ENCODE assay signal across 14 cellular contexts in the genomic region with DNA sequence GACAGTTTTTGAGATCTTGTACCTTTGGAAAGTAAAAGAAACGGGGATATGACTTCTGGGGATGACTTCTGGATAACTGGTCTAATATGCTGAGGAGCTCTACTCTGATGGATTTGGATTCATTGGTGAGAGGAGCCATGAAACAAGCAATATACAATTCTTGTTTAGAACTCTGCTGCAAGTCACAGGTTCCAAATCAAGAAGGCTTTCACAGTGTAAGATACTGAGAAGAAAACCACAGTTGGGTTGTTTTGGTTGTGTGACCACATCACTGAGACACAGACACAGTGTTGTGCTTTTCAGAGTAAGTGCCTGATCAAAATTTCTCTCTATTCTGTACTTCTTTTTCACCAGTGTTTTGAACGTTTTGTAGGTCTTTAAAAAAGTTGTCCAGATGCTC. TPM values are rescaled to one million over a fixed set of nuclear protein-coding genes. Genes with fewer than 3 reads are reported as not detected.
DNase-seq lines count a peak whose midpoint lies in the region; ATAC-seq, FAIRE-seq and TF ChIP-seq lines count a peak whose summit lies in the region.
"Had no signal": no experiment of that assay in that cellular context is flagged by ENCODE, and none has a peak within 500 bp of the region (broad histone marks: within the 10 kb centered on the region; RNA-seq: fewer than 3 reads in every experiment).

No MANE protein-coding gene starts in this region.

- H3K9me3 ChIP-seq in spleen: no peaks in the 10 kb centered on the region

- peak overlapping the region; percentile 44 for H3K4me3 Mint-ChIP-seq in activated CD4-positive, alpha-beta memory T cell treated with anti-CD3 and anti-CD28 coated beads, Interleukin-2, amount 10 ng/mL, durations not matched to agents 7 days and 5 days
- no peak overlapping the region for H3K4me3 Mint-ChIP-seq in type B pancreatic cell
- H3K4me3 Mint-ChIP-seq: neural progenitor cell had no signal

- no peak for DNase-seq in activated CD4-positive, CD25-positive, alpha-beta regulatory T cell (lab: John Stamatoyannopoulos, UW)
- peak; percentile 53 for DNase-seq in activated CD4-positive, alpha-beta memory T cell treated with anti-CD3 and anti-CD28 coated beads, Interleukin-2, amount 10 ng/mL, durations not matched to agents 7 days and 5 days
- DNase-seq in spleen: no peak
- no peak for DNase-seq in H54 (ENCODE audit: insufficient read length, low spot score)
- DNase-seq in type B pancreatic cell (ENCODE audit: extremely low spot score, unreplicated experiment): no peak
- DNase-seq in SIG-M5 treated with dmso at 0.1 percent for 504 hours (lab: John Stamatoyannopoulos, UW; ENCODE audit: unreplicated experiment): no peak
- DNase-seq: NCI-H748 treated with DMSO at 0.1 percent for 48 hours had no signal

- H3K36me3 ChIP-seq in spleen: peaks cover 0 to 7% (median 0%) of the 10 kb centered on the region in 6 donors
- H3K36me3 ChIP-seq: neural progenitor cell had no signal

- H3K27ac Mint-ChIP-seq in activated CD4-positive, alpha-beta memory T cell treated with anti-CD3 and anti-CD28 coated beads, Interleukin-2, amount 10 ng/mL, durations not matched to agents 7 days and 5 days: peak overlapping the region; percentile 87
- H3K27ac Mint-ChIP-seq in type B pancreatic cell: no peak overlapping the region
- H3K27ac Mint-ChIP-seq: neural progenitor cell had no signal

- H3K27ac ChIP-seq in spleen: peak overlapping the region; percentile 17 to 86 (median 68)
- H3K27ac ChIP-seq: KMS-11, neural progenitor cell had no signal

- H3K4me1 Mint-ChIP-seq in activated CD4-positive, alpha-beta memory T cell treated with anti-CD3 and anti-CD28 coated beads, Interleukin-2, amount 10 ng/mL, durations not matched to agents 7 days and 5 days: peaks cover 73% of the 10 kb centered on the region
- H3K4me1 Mint-ChIP-seq in type B pancreatic cell (ENCODE audit: unreplicated experiment): no peaks in the 10 kb centered on the region
- H3K4me1 Mint-ChIP-seq: neural progenitor cell had no signal

- no peak for FAIRE-seq in H54 (lab: Jason Lieb, UNC)

- no peak for TF ChIP-seq CTCF in spleen (IDR thresholded peaks at IDR 0.05 in 8 of 11, conservative IDR thresholded peaks at IDR 0.05 in 3 of 11)
- no peak for TF ChIP-seq CTCF in type B pancreatic cell (conservative IDR thresholded peaks at IDR 0.05)

- H3K4me3 ChIP-seq in spleen: peak overlapping the region in 1 of 8 donors; percentile 34
- H3K4me3 ChIP-seq: neural progenitor cell had no signal

- no peaks in the 10 kb centered on the region for H3K9me3 Mint-ChIP-seq in activated CD4-positive, alpha-beta memory T cell treated with anti-CD3 and anti-CD28 coated beads, Interleukin-2, amount 10 ng/mL, durations not matched to agents 7 days and 5 days
- H3K9me3 Mint-ChIP-seq in type B pancreatic cell: no peaks in the 10 kb centered on the region
- H3K9me3 Mint-ChIP-seq: neural progenitor cell had no signal

- 57 to 69% (median 64%) methylated on average over 2 of the region's 2 CpGs for WGBS in spleen, 5 donors

- intact Hi-C loops in spleen (cut with DNase I; ENCODE audit: low total_unique reads): no loop called here

- peaks cover 7% of the 10 kb centered on the region for H3K36me3 Mint-ChIP-seq in activated CD4-positive, alpha-beta memory T cell treated with anti-CD3 and anti-CD28 coated beads, Interleukin-2, amount 10 ng/mL, durations not matched to agents 7 days and 5 days (ENCODE audit: low read depth)
- no peaks in the 10 kb centered on the region for H3K36me3 Mint-ChIP-seq in type B pancreatic cell
- H3K36me3 Mint-ChIP-seq: neural progenitor cell had no signal

- H3K27me3 Mint-ChIP-seq in activated CD4-positive, alpha-beta memory T cell treated with anti-CD3 and anti-CD28 coated beads, Interleukin-2, amount 10 ng/mL, durations not matched to agents 7 days and 5 days: no peaks in the 10 kb centered on the region
- no peaks in the 10 kb centered on the region for H3K27me3 Mint-ChIP-seq in type B pancreatic cell

- TF ChIP-seq POLR2A in spleen (IDR thresholded peaks at IDR 0.05) (no peak), H54 (IDR thresholded peaks at IDR 0.05; ENCODE audit: low read depth, low read length) (no peak)

- peaks cover 0 to 84% (median 48%) of the 10 kb centered on the region in 6 donors for H3K4me1 ChIP-seq in spleen
- H3K4me1 ChIP-seq: neural progenitor cell had no signal

- no peaks in the 10 kb centered on the region for H3K27me3 ChIP-seq in spleen (replicated peaks in 1 of 7)
- H3K27me3 ChIP-seq: neural progenitor cell had no signal

- POLR2A ChIA-PET in activated CD4-positive, alpha-beta memory T cell treated with anti-CD3 and anti-CD28 coated beads, Interleukin-2, amount 10 ng/mL, durations not matched to agents 7 days and 5 days (lab: Charles Lee): interaction anchor here (1.1 to 10.1 kb wide), 15 partner anchors 9 to 174 kb away, joined by 3 to 185 read pairs (median 7); a partner anchor contains a TSS

- CTCF ChIA-PET in activated CD4-positive, alpha-beta memory T cell treated with anti-CD3 and anti-CD28 coated beads, Interleukin-2, amount 10 ng/mL, durations not matched to agents 7 days and 5 days (lab: Charles Lee): interaction anchor here (1.8 to 2.5 kb wide), 3 partner anchors 9 to 16 kb away, joined by 10 to 17 read pairs (median 13); a partner anchor contains a TSS

- peak; percentile 81 to 82 for ATAC-seq in activated CD4-positive, CD25-positive, alpha-beta regulatory T cell treated with anti-CD3 and anti-CD28 coated beads, Interleukin-2, amount 50 U/mL, for 24 hours
- peak; percentile 53 for ATAC-seq in HG03095 (IDR thresholded peaks at IDR 0.05; ENCODE audit: unreplicated experiment)
- ATAC-seq: HCT116 had no signal

RNA-seq across cellular contexts. Expression of a gene that starts 13.1 kb away (rescaled TPM):
- 100 to 1,000 TPM; 400 to 407 TPM for total RNA-seq in activated CD4-positive, alpha-beta memory T cell treated with anti-CD3 and anti-CD28 coated beads, Interleukin-2, amount 10 ng/mL, durations not matched to agents 7 days and 5 days
- total RNA-seq in spleen (100 to 1,000 TPM; 369 to 556 (median 427) TPM), type B pancreatic cell (ENCODE audit: low replicate concordance) (70.4 and 104 TPM in 2 replicates)
- polyA plus RNA-seq in spleen: 100 to 1,000 TPM; 209 to 281 (median 275) TPM

RNA-seq across cellular contexts. Expression of a gene that starts 13.2 kb away (rescaled TPM):
- 1 to 10 TPM; 1.8 to 2.4 TPM for total RNA-seq in activated CD4-positive, alpha-beta memory T cell treated with anti-CD3 and anti-CD28 coated beads, Interleukin-2, amount 10 ng/mL, durations not matched to agents 7 days and 5 days
- 1 to 10 TPM; 2.0 to 7.1 (median 4.8) TPM for total RNA-seq in spleen
- 1 to 10 TPM in 2 of 3 donors, under 1 TPM in 1; 0.68 to 2.6 (median 1.5) TPM for polyA plus RNA-seq in spleen
- 2.4 and 3.7 TPM in 2 replicates for total RNA-seq in type B pancreatic cell (ENCODE audit: low replicate concordance)

RNA-seq across cellular contexts. Expression of a gene that starts 44.9 kb away (rescaled TPM):
- not detected for total RNA-seq in activated CD4-positive, alpha-beta memory T cell treated with anti-CD3 and anti-CD28 coated beads, Interleukin-2, amount 10 ng/mL, durations not matched to agents 7 days and 5 days
- under 1 TPM in 1 of 7 donors, not detected in 6; 0.32 TPM for total RNA-seq in spleen
- polyA plus RNA-seq in spleen: under 1 TPM in 2 of 3 donors, not detected in 1; 0.04 to 0.06 TPM
- total RNA-seq in type B pancreatic cell (ENCODE audit: low replicate concordance): 2.8 TPM in 1 of 2 replicates, not detected in the other
- total RNA-seq: A172, chondrocyte had no signal
